ENCODE assay signal across 21 cellular contexts in the genomic region with DNA sequence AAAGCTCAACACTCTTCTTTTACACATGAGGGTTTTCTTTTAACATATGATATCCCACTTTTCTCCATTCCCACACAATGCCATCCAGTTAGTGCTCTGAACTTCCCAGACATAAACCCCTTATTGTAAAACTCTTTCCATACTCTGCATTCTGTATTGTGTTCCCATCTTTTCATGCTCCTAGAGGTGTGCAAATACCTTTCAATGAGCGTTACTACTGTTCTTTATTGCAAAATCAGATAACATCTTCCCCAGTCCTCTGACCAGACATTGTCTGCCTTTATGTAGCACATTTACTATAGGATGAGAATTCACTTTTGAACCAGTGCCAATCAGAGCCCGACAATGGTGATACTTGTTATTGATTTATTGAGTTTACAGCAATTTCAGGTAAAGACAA.
"Had no signal": no experiment of that assay in that cellular context is flagged by ENCODE, and none has a peak within 500 bp of the region (broad histone marks: within the 10 kb centered on the region; RNA-seq: fewer than 3 reads in every experiment).

No MANE protein-coding gene starts in this region.

- ATAC-seq: natural killer cell treated with Interleukin-12 subunit alpha and Interleukin-12 subunit beta and Interleukin-15 and Interleukin-18, amount 100 ng/mL, for 72 hours; psoas muscle; right cardiac atrium; right lobe of liver; stimulated activated effector memory CD8-positive, alpha-beta T cell treated with anti-CD3 and anti-CD28 coated beads, Interleukin-12 subunit alpha, Interleukin-12 subunit beta, amount 100 ng/mL, for 72 hours; stimulated activated naive B cell treated with anti-CD40 and anti-IgM and Interleukin-4, amounts not matched to agents 10 μg/mL and 1 μg/mL and 100 μg/mL, for 72 hours had no signal

- DNase-seq: nephron progenitor cell; nucleus accumbens; ovary; posterior cingulate gyrus; psoas muscle; right cardiac atrium; right lobe of liver; sigmoid colon; small intestine; stimulated activated CD4-positive, alpha-beta T cell treated with anti-CD3 and anti-CD28 coated beads, Interleukin-15, amount 100 ng/mL, for 24 hours; stimulated activated CD4-positive, alpha-beta T cell treated with anti-CD3 and anti-CD28 coated beads, Interleukin-2, amount 100 ng/mL, for 24 hours; stimulated activated CD4-positive, alpha-beta T cell treated with anti-CD3 and anti-CD28 coated beads, Interleukin-2, amount 100 ng/mL, for 48 hours; stimulated activated CD4-positive, alpha-beta T cell treated with anti-CD3 and anti-CD28 coated beads, Interleukin-4, amount 100 ng/mL, for 24 hours; stimulated activated naive B cell treated with anti-CD40 and anti-IgM and Interleukin-4, amounts not matched to agents 10 μg/mL and 1 μg/mL and 100 μg/mL, for 72 hours; stimulated activated naive CD4-positive, alpha-beta T cell treated with Interleukin-2 at 50 U/mL for 16 hours; stomach; thyroid gland; trophoblast cell; upper lobe of left lung had no signal
